ENCODE assay signal across 8 cellular contexts in the genomic region with DNA sequence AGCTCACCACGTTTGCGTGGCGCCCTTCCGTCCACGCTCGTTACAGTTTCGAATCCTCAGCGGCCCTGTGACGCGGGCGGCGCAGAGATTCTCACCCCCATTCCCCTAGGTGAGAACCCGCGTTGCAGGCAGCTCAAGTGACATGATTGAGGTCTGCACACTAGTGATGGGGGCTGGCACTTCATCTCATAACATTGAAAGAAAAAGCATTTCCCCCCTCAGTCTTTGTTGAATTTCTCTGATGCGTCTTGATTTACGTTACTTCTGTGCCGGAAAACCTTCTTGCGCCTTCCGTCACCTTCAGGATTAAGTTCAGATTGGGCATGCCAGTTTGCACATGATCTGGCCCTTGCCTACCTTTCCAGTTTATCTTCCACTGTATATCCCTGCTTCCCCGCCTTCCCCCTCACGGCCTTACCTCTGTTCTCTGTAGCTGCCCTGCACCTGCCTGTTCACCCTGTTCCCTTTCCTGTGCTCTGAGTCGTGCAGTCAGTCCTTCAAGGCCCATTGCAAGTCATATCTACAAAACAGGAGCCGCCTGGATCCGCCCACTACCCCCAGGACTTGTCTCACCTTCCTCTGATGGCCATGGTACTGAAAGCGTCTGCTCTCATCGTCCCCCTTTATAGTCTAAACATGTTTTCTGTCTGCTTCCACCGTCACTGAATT. TPM values are rescaled to one million over a fixed set of nuclear protein-coding genes. Genes with fewer than 3 reads are reported as not detected.
DNase-seq lines count a peak whose midpoint lies in the region; ATAC-seq, FAIRE-seq and TF ChIP-seq lines count a peak whose summit lies in the region.

No MANE protein-coding gene starts in this region.

- H3K9me3 ChIP-seq in mucosa of descending colon = no peaks in the 10 kb centered on the region

- H3K4me3 ChIP-seq in mucosa of descending colon = peak overlapping the region; percentile 56

- intact Hi-C loops in mucosa of descending colon (cut with DNase I, micrococcal nuclease) = no loop called here

- peak overlapping the region; percentile 91 for H3K27ac Mint-ChIP-seq in stimulated activated effector memory CD8-positive, alpha-beta T cell treated with anti-CD3 and anti-CD28 coated beads, Interleukin-12 subunit alpha, Interleukin-12 subunit beta, amount 100 ng/mL, for 72 hours

- peak; percentile 68 for FAIRE-seq in GM19239 (lab: Jason Lieb, UNC)

- no peak for ATAC-seq in mucosa of descending colon
- ATAC-seq in stimulated activated effector memory CD8-positive, alpha-beta T cell treated with anti-CD3 and anti-CD28 coated beads, Interleukin-12 subunit alpha, Interleukin-12 subunit beta, amount 100 ng/mL, for 72 hours = peak; percentile 22

- H3K4me3 Mint-ChIP-seq in stimulated activated effector memory CD8-positive, alpha-beta T cell treated with anti-CD3 and anti-CD28 coated beads, Interleukin-12 subunit alpha, Interleukin-12 subunit beta, amount 100 ng/mL, for 72 hours = peak overlapping the region; percentile 82

- H3K4me1 Mint-ChIP-seq in stimulated activated effector memory CD8-positive, alpha-beta T cell treated with anti-CD3 and anti-CD28 coated beads, Interleukin-12 subunit alpha, Interleukin-12 subunit beta, amount 100 ng/mL, for 72 hours = peaks cover 58% of the 10 kb centered on the region

- no peaks in the 10 kb centered on the region for H3K4me1 ChIP-seq in mucosa of descending colon (ENCODE audit: low read depth)

- DNase-seq in AG08396 (ENCODE audit: low spot score) (peak; percentile 28), GM19239 (ENCODE audit: insufficient read length, low spot score) (peak; percentile 34), NAMALWA (ENCODE audit: low spot score) (peak; percentile 71), dermis blood vessel endothelial cell (peak; percentile 46), mucosa of descending colon (peak; percentile 16 to 64 (median 29)), NCI-H1930 (lab: John Stamatoyannopoulos, UW) (no peak)
- peak; percentile 43 to 50 for DNase-seq in activated CD4-positive, alpha-beta T cell treated with anti-CD3 and anti-CD28 coated beads for 4 hours
- peak; percentile 30 to 74 for DNase-seq in stimulated activated effector memory CD8-positive, alpha-beta T cell treated with anti-CD3 and anti-CD28 coated beads, Interleukin-12 subunit alpha, Interleukin-12 subunit beta, amount 100 ng/mL, for 72 hours (ENCODE audit: low spot score in 2 of 2)

- H3K36me3 Mint-ChIP-seq in stimulated activated effector memory CD8-positive, alpha-beta T cell treated with anti-CD3 and anti-CD28 coated beads, Interleukin-12 subunit alpha, Interleukin-12 subunit beta, amount 100 ng/mL, for 72 hours = peaks cover 66% of the 10 kb centered on the region

- H3K9me3 Mint-ChIP-seq in stimulated activated effector memory CD8-positive, alpha-beta T cell treated with anti-CD3 and anti-CD28 coated beads, Interleukin-12 subunit alpha, Interleukin-12 subunit beta, amount 100 ng/mL, for 72 hours = no peaks in the 10 kb centered on the region

- no peak for TF ChIP-seq CTCF in mucosa of descending colon (IDR thresholded peaks at IDR 0.05)

- no peaks in the 10 kb centered on the region for H3K36me3 ChIP-seq in mucosa of descending colon (ENCODE audit: low read depth)

RNA-seq across cellular contexts. Expression of gene CTPS1, which starts 1.1 kb away (rescaled TPM):
- total RNA-seq in dermis blood vessel endothelial cell (21.3 and 35.1 TPM in 2 replicates), mucosa of descending colon (10 to 100 TPM in 2 of 3 donors, 1 to 10 TPM in 1; 6.5 to 49.1 (median 15.7) TPM)

RNA-seq across cellular contexts. Expression of gene SLFNL1, which starts 40.9 kb away (rescaled TPM):
- total RNA-seq in dermis blood vessel endothelial cell (0.19 and 0.51 TPM in 2 replicates), mucosa of descending colon (under 1 TPM; 0.29 to 0.82 (median 0.41) TPM)

Comparison
In these comparisons a context has a peak if more than half of its experiments do, and no peak if none do; other contexts are left out.
1. DNase-seq: peak in AG08396 (single experiment), GM19239 (single experiment), NAMALWA (single experiment), activated CD4-positive, alpha-beta T cell treated with anti-CD3 and anti-CD28 coated beads for 4 hours (2 of 2), dermis blood vessel endothelial cell (single experiment), mucosa of descending colon (3 of 3) and stimulated activated effector memory CD8-positive, alpha-beta T cell treated with anti-CD3 and anti-CD28 coated beads, Interleukin-12 subunit alpha, Interleukin-12 subunit beta, amount 100 ng/mL, for 72 hours (2 of 2); none in NCI-H1930 (0 of 2).